ENCODE assay signal across 8 cellular contexts in the genomic region with DNA sequence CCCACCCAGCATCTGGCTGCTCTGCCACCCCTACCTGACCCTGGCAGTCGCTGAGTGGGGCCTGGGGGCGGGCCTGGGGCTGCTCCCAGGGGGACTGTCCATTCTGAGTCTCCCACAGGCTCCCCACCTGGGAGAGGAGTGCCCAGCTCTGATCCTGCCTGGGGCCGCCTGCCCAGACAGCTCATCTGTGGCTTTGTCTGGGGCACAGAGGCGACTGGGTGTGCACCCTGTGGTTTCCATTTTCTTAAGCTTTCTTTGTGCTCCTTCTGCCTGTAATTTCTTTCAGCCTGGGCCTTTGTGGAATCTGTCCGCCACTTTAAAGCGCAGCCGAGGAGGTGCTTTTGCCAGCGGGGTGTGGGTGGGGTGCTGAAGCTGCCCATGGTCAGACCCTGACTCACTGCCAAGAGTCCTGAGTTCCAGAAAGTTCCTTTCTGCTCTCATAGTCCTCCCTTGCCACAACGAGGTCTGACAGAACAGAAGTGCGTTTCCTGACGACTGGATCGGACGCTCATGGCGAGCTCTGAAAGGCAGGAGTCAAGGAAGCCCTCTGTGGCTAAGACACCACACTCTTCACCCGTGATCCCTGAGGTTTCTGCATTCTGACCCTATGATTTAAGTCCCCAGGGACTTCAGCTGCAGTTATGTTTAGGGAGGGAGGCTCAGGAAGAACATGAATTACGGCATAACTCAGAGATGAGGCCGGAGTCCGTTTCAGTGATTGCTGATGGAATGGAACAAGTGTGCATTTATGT.
DNase-seq lines count a peak whose midpoint lies in the region; ATAC-seq, FAIRE-seq and TF ChIP-seq lines count a peak whose summit lies in the region.

No MANE protein-coding gene starts in this region.

- no peaks in the 10 kb centered on the region for H3K27me3 Mint-ChIP-seq in astrocyte (ENCODE audit: low read depth, unreplicated experiment)
- peaks cover 0 to 2% of the 10 kb centered on the region in 2 donors for H3K27me3 Mint-ChIP-seq in CD8-positive, alpha-beta memory T cell

- H3K4me1 ChIP-seq in HUES48 (ENCODE audit: control insufficient read depth, insufficient read depth, low read length) (peaks cover 25% of the 10 kb centered on the region), astrocyte (ENCODE audit: insufficient read depth, low read length) (peaks cover 63% of the 10 kb centered on the region), keratinocyte (ENCODE audit: control insufficient read depth, extremely low read depth, insufficient read depth, low read length) (peaks cover 22% of the 10 kb centered on the region), subcutaneous abdominal adipose tissue (ENCODE audit: control insufficient read depth in 5 of 5, insufficient read depth in 5 of 5, low read length in 5 of 5) (peaks cover 9 to 65% (median 39%) of the 10 kb centered on the region in 5 donors)
- no peaks in the 10 kb centered on the region for H3K4me1 ChIP-seq in CD8-positive, alpha-beta memory T cell (ENCODE audit: insufficient read depth, low read length)

- H3K27me3 ChIP-seq in HUES48 (ENCODE audit: control insufficient read depth, insufficient read depth, low read length) (no peaks in the 10 kb centered on the region), astrocyte (ENCODE audit: insufficient read depth, low read length) (no peaks in the 10 kb centered on the region), keratinocyte (ENCODE audit: control insufficient read depth, extremely low read depth, insufficient read depth, low read length) (no peaks in the 10 kb centered on the region), subcutaneous abdominal adipose tissue (ENCODE audit: control insufficient read depth in 5 of 5, insufficient read depth in 4 of 5, low read length in 5 of 5) (no peaks in the 10 kb centered on the region)
- no peaks in the 10 kb centered on the region for H3K27me3 ChIP-seq in CD8-positive, alpha-beta memory T cell (ENCODE audit: insufficient read depth, low read length, poor library complexity, severe bottlenecking)

- H3K4me1 Mint-ChIP-seq in astrocyte (ENCODE audit: low read depth, unreplicated experiment), result peaks cover 56% of the 10 kb centered on the region
- peaks cover 6 to 8% (median 7%) of the 10 kb centered on the region in 3 donors for H3K4me1 Mint-ChIP-seq in CD8-positive, alpha-beta memory T cell

- ATAC-seq in HG03442 (IDR thresholded peaks at IDR 0.05; ENCODE audit: unreplicated experiment) (no peak), GM18861 (IDR thresholded peaks at IDR 0.05; ENCODE audit: unreplicated experiment) (no peak)

- H2AFZ ChIP-seq in astrocyte (ENCODE audit: low read depth, low read length) (peak overlapping the region; percentile 12), keratinocyte (ENCODE audit: control insufficient read depth, low read length) (no peak overlapping the region)

- H3K9ac ChIP-seq in HUES48 (ENCODE audit: low read depth, low read length) (peak overlapping the region; percentile 20; the same call in 1 of the 2 replicates), astrocyte (ENCODE audit: low read length) (peak overlapping the region; percentile 81), keratinocyte (ENCODE audit: control insufficient read depth, extremely low read depth, insufficient read depth, low read length) (peak overlapping the region; percentile 60), subcutaneous abdominal adipose tissue (ENCODE audit: low read length in 5 of 5) (no peak overlapping the region)

- TF ChIP-seq CTCF in astrocyte (IDR thresholded peaks at IDR 0.05; ENCODE audit: insufficient read depth, low read depth, low read length), result no peak
- TF ChIP-seq CTCF in keratinocyte (optimal IDR thresholded peaks at IDR 0.05 in 1 of 3, IDR thresholded peaks at IDR 0.05 in 1 of 3, conservative IDR thresholded peaks at IDR 0.05 in 1 of 3; ENCODE audit: extremely low read depth in 1 of 3, insufficient read depth in 2 of 3, low read length in 3 of 3), result no peak

- H3K79me2 ChIP-seq in astrocyte (ENCODE audit: insufficient read depth, low read length) (no peaks in the 10 kb centered on the region), keratinocyte (ENCODE audit: control insufficient read depth, insufficient read depth, low read length) (no peaks in the 10 kb centered on the region)

- peaks cover 15% of the 10 kb centered on the region for H4K20me1 ChIP-seq in astrocyte (ENCODE audit: insufficient read depth, low read length)
- H4K20me1 ChIP-seq in keratinocyte (ENCODE audit: control insufficient read depth, extremely low read depth, insufficient read depth, low read length), result no peaks in the 10 kb centered on the region

- DNase-seq in astrocyte (ENCODE audit: low read depth), result peak; percentile 96
- DNase-seq in keratinocyte (ENCODE audit: low read depth, low spot score), result no peak
- DNase-seq in CD8-positive, alpha-beta memory T cell, result no peak
- no peak for DNase-seq in CD1c-positive myeloid dendritic cell (ENCODE audit: extremely low spot score)

- H3K36me3 Mint-ChIP-seq in astrocyte (ENCODE audit: low read depth, unreplicated experiment), result peaks cover 17% of the 10 kb centered on the region
- H3K36me3 Mint-ChIP-seq in CD8-positive, alpha-beta memory T cell, result peaks cover 0 to 7% (median 0%) of the 10 kb centered on the region in 3 donors

- no peaks in the 10 kb centered on the region for H3K9me3 Mint-ChIP-seq in astrocyte (ENCODE audit: unreplicated experiment)
- H3K9me3 Mint-ChIP-seq in CD8-positive, alpha-beta memory T cell, result no peaks in the 10 kb centered on the region

- H3K36me3 ChIP-seq in HUES48 (ENCODE audit: control insufficient read depth, insufficient read depth, low read length) (no peaks in the 10 kb centered on the region), astrocyte (ENCODE audit: insufficient read depth, low read length) (peaks cover 8% of the 10 kb centered on the region), keratinocyte (ENCODE audit: control insufficient read depth in 2 of 2, extremely low read depth in 1 of 2, insufficient read depth in 2 of 2, low read length in 2 of 2) (peaks cover 5 to 16% of the 10 kb centered on the region in 2 experiments), subcutaneous abdominal adipose tissue (ENCODE audit: control insufficient read depth in 5 of 5, insufficient read depth in 5 of 5, low read length in 5 of 5) (peaks cover 0 to 17% (median 7%) of the 10 kb centered on the region in 5 donors)
- H3K36me3 ChIP-seq in CD8-positive, alpha-beta memory T cell (ENCODE audit: insufficient read depth, low read length), result no peaks in the 10 kb centered on the region

- no peak overlapping the region for H3K4me3 ChIP-seq in HUES48 (ENCODE audit: low read depth, low read length)
- H3K4me3 ChIP-seq in astrocyte (ENCODE audit: insufficient read depth, low read depth, low read length), result no peak overlapping the region
- H3K4me3 ChIP-seq in keratinocyte (ENCODE audit: control insufficient read depth in 2 of 3, extremely low read depth in 1 of 3, insufficient read depth in 2 of 3, low read depth in 1 of 3, low read length in 3 of 3), result no peak overlapping the region
- H3K4me3 ChIP-seq in subcutaneous abdominal adipose tissue (ENCODE audit: low read depth in 1 of 5, low read length in 5 of 5), result no peak overlapping the region
- no peak overlapping the region for H3K4me3 ChIP-seq in CD8-positive, alpha-beta memory T cell (ENCODE audit: low read length)

- peak overlapping the region; percentile 87 for H3K27ac Mint-ChIP-seq in astrocyte (ENCODE audit: unreplicated experiment)
- peak overlapping the region in 1 of 8 donors; percentile 15 for H3K27ac Mint-ChIP-seq in CD8-positive, alpha-beta memory T cell

- H3K27ac ChIP-seq in HUES48 (ENCODE audit: low read depth, low read length) (peak overlapping the region; percentile 65), astrocyte (ENCODE audit: low read depth, low read length) (peak overlapping the region; percentile 92), keratinocyte (ENCODE audit: control insufficient read depth, insufficient read depth, low read length) (peak overlapping the region; percentile 70), subcutaneous abdominal adipose tissue (ENCODE audit: low read depth, low read length) (peak overlapping the region; percentile 37)
- no peak overlapping the region for H3K27ac ChIP-seq in CD8-positive, alpha-beta memory T cell (ENCODE audit: low read depth, low read length)

- H3K9me1 ChIP-seq in keratinocyte (ENCODE audit: control insufficient read depth, extremely low read depth, insufficient read depth, low read length), result peaks cover 4% of the 10 kb centered on the region

- H3K9me3 ChIP-seq in HUES48 (ENCODE audit: control insufficient read depth, insufficient read depth, low read length) (no peaks in the 10 kb centered on the region), astrocyte (ENCODE audit: insufficient read depth, low read depth, low read length) (no peaks in the 10 kb centered on the region), keratinocyte (ENCODE audit: control insufficient read depth, low read depth, low read length) (no peaks in the 10 kb centered on the region), subcutaneous abdominal adipose tissue (ENCODE audit: control insufficient read depth in 5 of 5, low read length in 5 of 5) (peaks cover 0 to 2% (median 0%) of the 10 kb centered on the region in 5 donors)
- no peaks in the 10 kb centered on the region for H3K9me3 ChIP-seq in CD8-positive, alpha-beta memory T cell (ENCODE audit: low read length)

- no peak overlapping the region for H3K4me3 Mint-ChIP-seq in astrocyte (ENCODE audit: unreplicated experiment)
- no peak overlapping the region for H3K4me3 Mint-ChIP-seq in CD8-positive, alpha-beta memory T cell

- peak; percentile 32 for FAIRE-seq in astrocyte (lab: Jason Lieb, UNC)
- peak; percentile 67 for FAIRE-seq in keratinocyte (lab: Jason Lieb, UNC)

- dilution Hi-C loops in keratinocyte (cut with MboI; ENCODE audit: extremely low pct_ligation_motif_present, low sequenced_read_pairs), result no loop called here

- CTCF ChIA-PET in CD8-positive, alpha-beta memory T cell (lab: Charles Lee), result no interaction called here

- POLR2A ChIA-PET in CD8-positive, alpha-beta memory T cell (lab: Charles Lee), result no interaction called here

- H3K4me2 ChIP-seq in astrocyte (ENCODE audit: low read length), result peak overlapping the region; percentile 69
- H3K4me2 ChIP-seq in keratinocyte (ENCODE audit: control insufficient read depth, extremely low read depth, insufficient read depth, low read depth, low read length), result peak overlapping the region; percentile 25

Comparison
In these comparisons a context has a peak if more than half of its experiments do, and no peak if none do; other contexts are left out.
1. H3K9ac ChIP-seq: peak in HUES48 (single experiment), astrocyte (single experiment) and keratinocyte (single experiment); none in subcutaneous abdominal adipose tissue (0 of 5).